In the genomic region with DNA sequence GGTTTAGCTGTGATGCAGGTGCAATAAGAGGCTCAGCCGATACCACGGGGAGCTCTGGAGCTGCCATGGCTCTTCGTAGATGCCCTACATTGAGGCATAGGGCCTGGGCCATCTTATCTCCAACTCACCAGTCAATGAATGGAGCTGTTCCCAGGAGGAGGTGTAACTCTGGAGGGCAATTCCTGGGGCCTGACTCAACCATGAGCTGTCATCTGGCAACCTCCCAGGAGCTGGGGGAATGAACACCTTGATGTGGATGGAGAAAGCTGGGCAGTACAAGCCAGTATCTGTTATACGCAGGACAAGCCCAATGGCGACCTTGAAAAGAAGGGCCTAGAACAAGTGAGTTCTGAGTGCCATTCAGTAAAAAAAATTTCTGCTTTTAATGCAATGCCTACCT, we compare ENCODE assay signal across 17 cellular contexts.
DNase-seq lines count a peak whose midpoint lies in the region; ATAC-seq and TF ChIP-seq lines count a peak whose summit lies in the region.
"Had no signal": no experiment of that assay in that cellular context is flagged by ENCODE, and none has a peak within 500 bp of the region (broad histone marks: within the 10 kb centered on the region; RNA-seq: fewer than 3 reads in every experiment).

No MANE protein-coding gene starts in this region.

- no peak for ATAC-seq in omental fat pad (ENCODE audit: low FRiP score)
- ATAC-seq: activated T-helper 17 cell treated with anti-CD3 and anti-CD28 coated beads, Interleukin-2, amount 50 U/mL, for 72 hours; GM23338 had no signal

- H3K4ac ChIP-seq in mesenchymal stem cell (ENCODE audit: low read depth in 1 of 2, low read length in 2 of 2), result no peak overlapping the region

- no peak overlapping the region for H2BK12ac ChIP-seq in mesenchymal stem cell (ENCODE audit: low read length in 2 of 2)

- no peak overlapping the region for H3K9ac ChIP-seq in mesenchymal stem cell (ENCODE audit: low read length)

- H3K79me1 ChIP-seq in mesenchymal stem cell (replicated peaks; ENCODE audit: low read length, poor library complexity, severe bottlenecking), result no peaks in the 10 kb centered on the region

- no peak overlapping the region for H3K14ac ChIP-seq in mesenchymal stem cell (ENCODE audit: low read length in 2 of 2)

- H3K36me3 ChIP-seq in brain microvascular endothelial cell (replicated peaks), result no peaks in the 10 kb centered on the region
- no peaks in the 10 kb centered on the region for H3K36me3 ChIP-seq in mesenchymal stem cell (ENCODE audit: control insufficient read depth in 1 of 2, insufficient read depth in 2 of 2, low read depth in 1 of 2, low read length in 2 of 2)
- H3K36me3 ChIP-seq in suprapubic skin, result no peaks in the 10 kb centered on the region
- H3K36me3 ChIP-seq: sigmoid colon had no signal

- H3K27ac ChIP-seq in brain microvascular endothelial cell, result no peak overlapping the region
- no peak overlapping the region for H3K27ac ChIP-seq in mesenchymal stem cell (ENCODE audit: low read length, poor library complexity, severe bottlenecking)
- no peak overlapping the region for H3K27ac ChIP-seq in suprapubic skin
- H3K27ac ChIP-seq: sigmoid colon had no signal

- no peak overlapping the region for H3K18ac ChIP-seq in mesenchymal stem cell (ENCODE audit: low read depth in 1 of 2, low read length in 2 of 2)

- H2BK15ac ChIP-seq in mesenchymal stem cell (ENCODE audit: low read depth, poor library complexity, severe bottlenecking), result no peak overlapping the region

- H3K9me3 ChIP-seq in mesenchymal stem cell (ENCODE audit: control insufficient read depth, low read length) (no peaks in the 10 kb centered on the region), suprapubic skin (no peaks in the 10 kb centered on the region)
- H3K9me3 ChIP-seq: sigmoid colon had no signal

- peaks cover 3% of the 10 kb centered on the region for H3K4me1 ChIP-seq in mesenchymal stem cell (ENCODE audit: control insufficient read depth, insufficient read depth, low read depth, low read length)
- H3K4me1 ChIP-seq in suprapubic skin, result no peaks in the 10 kb centered on the region
- H3K4me1 ChIP-seq: sigmoid colon had no signal

- H2BK5ac ChIP-seq in mesenchymal stem cell (ENCODE audit: low read depth, low read length, poor library complexity, severe bottlenecking), result no peak overlapping the region

- H2AFZ ChIP-seq in mesenchymal stem cell (ENCODE audit: low read depth, low read length), result no peak overlapping the region
- H2AFZ ChIP-seq: GM23338 had no signal

- H3K4me2 ChIP-seq in mesenchymal stem cell (ENCODE audit: low read length, poor library complexity, severe bottlenecking), result no peak overlapping the region
- H3K4me2 ChIP-seq: GM23338 had no signal

- no peak overlapping the region for H3K23ac ChIP-seq in mesenchymal stem cell (ENCODE audit: low read length in 2 of 2)

- H4K8ac ChIP-seq in mesenchymal stem cell (ENCODE audit: low read length), result no peak overlapping the region

- DNase-seq in Daoy (ENCODE audit: low read depth) (peak; percentile 49), M059J (ENCODE audit: low read depth) (peak; percentile 56), brain microvascular endothelial cell (peak; percentile 34), mesenchymal stem cell (peak; percentile 7), suprapubic skin (ENCODE audit: low spot score in 2 of 2) (no peak), NCI-H2081 (lab: John Stamatoyannopoulos, UW) (no peak), omental fat pad (ENCODE audit: low spot score) (no peak)
- no peak for DNase-seq in effector CD8-positive, alpha-beta T cell (lab: John Stamatoyannopoulos, UW)
- DNase-seq: amniotic stem cell; COR-L47; left cardiac atrium; NCI-H2081 treated with DMSO at 0.1 percent for 48 hours; NCI-H82; sigmoid colon; stimulated activated CD4-positive, alpha-beta T cell treated with anti-CD3 and anti-CD28 coated beads, Interleukin-2, amount 100 ng/mL, for 24 hours had no signal

- no peak overlapping the region for H4K91ac ChIP-seq in mesenchymal stem cell (ENCODE audit: low read length)

- H3K27me3 ChIP-seq in brain microvascular endothelial cell (replicated peaks) (no peaks in the 10 kb centered on the region), mesenchymal stem cell (ENCODE audit: control insufficient read depth in 1 of 2, insufficient read depth in 1 of 2, low read length in 2 of 2) (no peaks in the 10 kb centered on the region), suprapubic skin (no peaks in the 10 kb centered on the region)
- H3K27me3 ChIP-seq: sigmoid colon had no signal

- no peak overlapping the region for H2BK120ac ChIP-seq in mesenchymal stem cell (ENCODE audit: low read depth, low read length)

- H3K4me3 ChIP-seq in brain microvascular endothelial cell (ENCODE audit: low read depth, low read length) (no peak overlapping the region), mesenchymal stem cell (ENCODE audit: insufficient read depth in 1 of 2, low read depth in 1 of 2, low read length in 2 of 2) (no peak overlapping the region), suprapubic skin (no peak overlapping the region)
- H3K4me3 ChIP-seq: GM23338, sigmoid colon had no signal

- TF ChIP-seq EP300 in suprapubic skin (IDR thresholded peaks at IDR 0.05), result no peak

- TF ChIP-seq POLR2A in suprapubic skin (IDR thresholded peaks at IDR 0.05), result no peak

- H2AK5ac ChIP-seq in mesenchymal stem cell (ENCODE audit: low read length, severe bottlenecking), result no peak overlapping the region

- 90% methylated on average over 5 of the region's 5 CpGs for WGBS in mesenchymal stem cell
- WGBS in suprapubic skin, result 100% methylated on average over 2 of the region's 5 CpGs

- TF ChIP-seq CTCF in brain microvascular endothelial cell (IDR thresholded peaks at IDR 0.05; ENCODE audit: low read depth, low read length, missing control alignments), result no peak
- no peak for TF ChIP-seq CTCF in suprapubic skin (IDR thresholded peaks at IDR 0.05)
- no peak for TF ChIP-seq CTCF in omental fat pad (IDR thresholded peaks at IDR 0.05)

- in situ Hi-C loops in brain microvascular endothelial cell (cut with HindIII; ENCODE audit: low pct_ligation_motif_present, low sequenced_read_pairs), result no loop called here

Comparison
In these comparisons a context has a peak if more than half of its experiments do, and no peak if none do; other contexts are left out.
1. DNase-seq: peak in Daoy (single experiment), M059J (single experiment), brain microvascular endothelial cell (single experiment) and mesenchymal stem cell (single experiment); none in suprapubic skin (0 of 2), NCI-H2081 (0 of 2), omental fat pad (single experiment) and effector CD8-positive, alpha-beta T cell (single experiment).